Comparison of ENCODE assay signal across 8 cellular contexts in genomic region chr2:36966370-36967235, GRCh38. TPM values are rescaled to one million over a fixed set of nuclear protein-coding genes. Genes with fewer than 3 reads are reported as not detected.
DNase-seq lines count a peak whose midpoint lies in the region; ATAC-seq and TF ChIP-seq lines count a peak whose summit lies in the region.

A gene with protein sequence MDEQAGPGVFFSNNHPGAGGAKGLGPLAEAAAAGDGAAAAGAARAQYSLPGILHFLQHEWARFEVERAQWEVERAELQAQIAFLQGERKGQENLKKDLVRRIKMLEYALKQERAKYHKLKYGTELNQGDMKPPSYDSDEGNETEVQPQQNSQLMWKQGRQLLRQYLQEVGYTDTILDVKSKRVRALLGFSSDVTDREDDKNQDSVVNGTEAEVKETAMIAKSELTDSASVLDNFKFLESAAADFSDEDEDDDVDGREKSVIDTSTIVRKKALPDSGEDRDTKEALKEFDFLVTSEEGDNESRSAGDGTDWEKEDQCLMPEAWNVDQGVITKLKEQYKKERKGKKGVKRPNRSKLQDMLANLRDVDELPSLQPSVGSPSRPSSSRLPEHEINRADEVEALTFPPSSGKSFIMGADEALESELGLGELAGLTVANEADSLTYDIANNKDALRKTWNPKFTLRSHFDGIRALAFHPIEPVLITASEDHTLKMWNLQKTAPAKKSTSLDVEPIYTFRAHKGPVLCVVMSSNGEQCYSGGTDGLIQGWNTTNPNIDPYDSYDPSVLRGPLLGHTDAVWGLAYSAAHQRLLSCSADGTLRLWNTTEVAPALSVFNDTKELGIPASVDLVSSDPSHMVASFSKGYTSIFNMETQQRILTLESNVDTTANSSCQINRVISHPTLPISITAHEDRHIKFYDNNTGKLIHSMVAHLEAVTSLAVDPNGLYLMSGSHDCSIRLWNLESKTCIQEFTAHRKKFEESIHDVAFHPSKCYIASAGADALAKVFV (minus strand): TSS chr2:36966536. CDS start chr2:36966463, 73 bp downstream.

- H3K27me3 ChIP-seq in left ventricle myocardium inferior (ENCODE audit: low read depth), result no peaks in the 10 kb centered on the region
- H3K27me3 ChIP-seq in psoas muscle (ENCODE audit: insufficient read depth in 3 of 3, low read length in 2 of 3), result no peaks in the 10 kb centered on the region

- 0 to 1% (median 0%) methylated on average over 69 to 91 of the region's 91 CpGs for WGBS in psoas muscle, 3 donors
- WGBS in urinary bladder, result under 1% methylated on average over 91 of the region's 91 CpGs

- H3K36me3 ChIP-seq in left ventricle myocardium inferior (no peaks in the 10 kb centered on the region), psoas muscle (ENCODE audit: insufficient read depth in 1 of 2, low read depth in 1 of 2) (no peaks in the 10 kb centered on the region), urinary bladder (ENCODE audit: insufficient read depth) (no peaks in the 10 kb centered on the region)

- H3K4me3 ChIP-seq in left ventricle myocardium inferior, result peak within 1 kb of the TSS; percentile 100
- peak within 1 kb of the TSS; percentile 89 for H3K4me3 ChIP-seq in psoas muscle
- H3K4me3 ChIP-seq in urinary bladder (ENCODE audit: low read depth, low read length), result peak within 1 kb of the TSS; percentile 97

- no peaks in the 10 kb centered on the region for H3K27me3 Mint-ChIP-seq in T-helper 1 cell treated with Interleukin-12 subunit alpha and Interleukin-12 subunit beta and Interleukin-4 antibody, amounts not matched to agents 30 μg/mL and 1 μg/mL, for 36 hours (ENCODE audit: low read depth)

- H3K27ac Mint-ChIP-seq in T-helper 1 cell treated with Interleukin-12 subunit alpha and Interleukin-12 subunit beta and Interleukin-4 antibody, amounts not matched to agents 30 μg/mL and 1 μg/mL, for 36 hours, result peak within 1 kb of the TSS; percentile 92

- peaks cover 38% of the 10 kb centered on the region for H3K4me1 Mint-ChIP-seq in T-helper 1 cell treated with Interleukin-12 subunit alpha and Interleukin-12 subunit beta and Interleukin-4 antibody, amounts not matched to agents 30 μg/mL and 1 μg/mL, for 36 hours (ENCODE audit: low read depth)

- no peak for TF ChIP-seq CTCF in left ventricle myocardium inferior (IDR thresholded peaks at IDR 0.05; ENCODE audit: borderline replicate concordance)
- no peak for TF ChIP-seq CTCF in psoas muscle (IDR thresholded peaks at IDR 0.05)

- H3K36me3 Mint-ChIP-seq in T-helper 1 cell treated with Interleukin-12 subunit alpha and Interleukin-12 subunit beta and Interleukin-4 antibody, amounts not matched to agents 30 μg/mL and 1 μg/mL, for 36 hours (ENCODE audit: low read depth), result peaks cover 12% of the 10 kb centered on the region

- peak; percentile 89 for ATAC-seq in GM18499 (IDR thresholded peaks at IDR 0.05; ENCODE audit: insufficient read depth, unreplicated experiment)
- peak; percentile 93 for ATAC-seq in HG02938 (IDR thresholded peaks at IDR 0.05; ENCODE audit: unreplicated experiment)
- ATAC-seq in psoas muscle, result peak; percentile 95 to 99 (median 97)

- peak within 1 kb of the TSS; percentile 99 for H3K4me3 Mint-ChIP-seq in T-helper 1 cell treated with Interleukin-12 subunit alpha and Interleukin-12 subunit beta and Interleukin-4 antibody, amounts not matched to agents 30 μg/mL and 1 μg/mL, for 36 hours

- no peaks in the 10 kb centered on the region for H3K9me3 ChIP-seq in left ventricle myocardium inferior (replicated peaks)
- no peaks in the 10 kb centered on the region for H3K9me3 ChIP-seq in psoas muscle

- intact Hi-C loops in left ventricle myocardium inferior (cut with micrococcal nuclease), result no loop called here
- intact Hi-C loops in psoas muscle (cut with DNase I), result no loop called here

- H3K4me1 ChIP-seq in left ventricle myocardium inferior (peaks cover 63% of the 10 kb centered on the region), psoas muscle (peaks cover 22% of the 10 kb centered on the region), urinary bladder (ENCODE audit: insufficient read depth) (no peaks in the 10 kb centered on the region)

- H3K27ac ChIP-seq in left ventricle myocardium inferior (replicated peaks) (peak within 1 kb of the TSS; percentile 98), psoas muscle (peak within 1 kb of the TSS; percentile 92), urinary bladder (ENCODE audit: low read depth) (peak within 1 kb of the TSS; percentile 87)

- DNase-seq in NCI-H1694 treated with DMSO at 0.1 percent for 48 hours (lab: John Stamatoyannopoulos, UW), result peak; percentile 91
- DNase-seq in amniotic stem cell (lab: John Stamatoyannopoulos, UW), result peak; percentile 94
- peak; percentile 97 for DNase-seq in left ventricle myocardium inferior
- peak; percentile 99 for DNase-seq in psoas muscle

- no peaks in the 10 kb centered on the region for H3K9me3 Mint-ChIP-seq in T-helper 1 cell treated with Interleukin-12 subunit alpha and Interleukin-12 subunit beta and Interleukin-4 antibody, amounts not matched to agents 30 μg/mL and 1 μg/mL, for 36 hours

RNA-seq across cellular contexts. Expression of the gene that starts here (rescaled TPM):
- total RNA-seq in left ventricle myocardium inferior (55.2 TPM), psoas muscle (10 to 100 TPM; 28.1 to 41.4 (median 29.5) TPM), urinary bladder (34.9 TPM)
- polyA plus RNA-seq in psoas muscle (10 to 100 TPM; 12.7 to 48.5 (median 27.6) TPM), urinary bladder (8.2 TPM)

Comparison
In these comparisons a context has a peak if more than half of its experiments do, and no peak if none do; other contexts are left out.
1. Peak in every context shown above with its lines: DNase-seq, ATAC-seq, H3K4me3 ChIP-seq and H3K27ac ChIP-seq.